2 cellular contexts compared by ENCODE assay signal in the genomic region with DNA sequence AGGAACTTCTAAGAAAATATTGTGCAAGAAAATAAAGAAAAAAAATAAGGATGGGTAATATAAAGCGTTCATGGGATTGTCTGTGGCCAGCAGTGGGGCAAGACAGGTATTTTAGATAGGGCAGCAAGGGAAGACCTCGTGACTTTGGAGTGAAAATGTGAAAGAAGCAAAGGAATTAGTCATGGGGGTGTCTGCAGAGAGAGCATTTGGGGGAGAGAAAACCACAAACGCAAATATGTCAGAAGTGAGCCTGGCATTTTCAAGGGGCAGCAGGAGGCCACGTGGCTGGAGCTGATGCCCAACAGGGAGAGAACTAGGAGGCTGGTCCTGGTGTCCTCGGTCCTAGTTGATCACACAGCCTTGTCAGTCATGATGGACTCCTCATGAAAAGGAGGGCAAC.
A peak's percentile ranks its signal among the peaks of the same experiment; 100 is the strongest.
TF ChIP-seq lines count a peak whose summit lies in the region.

No MANE protein-coding gene starts in this region.

TF ChIP-seq in SK-N-SH, 30 proteins besides CTCF, POLR2A, EP300 and RAD21 (continued from another document):
- peak; percentile 35; the same call in 1 of the 2 replicates for TF ChIP-seq TCF12 (IDR thresholded peaks at IDR 0.05)

TF ChIP-seq in SK-N-SH treated with all-trans-retinoic acid at 6 μM for 48 hours, 23 proteins besides CTCF, POLR2A, EP300 and RAD21:
- no peak for TF ChIP-seq BACH2 (CRISPR knock-in tag; IDR thresholded peaks at IDR 0.05; ENCODE audit: borderline replicate concordance)
- TF ChIP-seq OSR1 (CRISPR knock-in tag; IDR thresholded peaks at IDR 0.05): no peak
- no peak for TF ChIP-seq PPARA (CRISPR knock-in tag; IDR thresholded peaks at IDR 0.05; ENCODE audit: borderline replicate concordance)
- TF ChIP-seq ZNF8 (CRISPR knock-in tag; IDR thresholded peaks at IDR 0.05): no peak
- TF ChIP-seq, protein P1, sequence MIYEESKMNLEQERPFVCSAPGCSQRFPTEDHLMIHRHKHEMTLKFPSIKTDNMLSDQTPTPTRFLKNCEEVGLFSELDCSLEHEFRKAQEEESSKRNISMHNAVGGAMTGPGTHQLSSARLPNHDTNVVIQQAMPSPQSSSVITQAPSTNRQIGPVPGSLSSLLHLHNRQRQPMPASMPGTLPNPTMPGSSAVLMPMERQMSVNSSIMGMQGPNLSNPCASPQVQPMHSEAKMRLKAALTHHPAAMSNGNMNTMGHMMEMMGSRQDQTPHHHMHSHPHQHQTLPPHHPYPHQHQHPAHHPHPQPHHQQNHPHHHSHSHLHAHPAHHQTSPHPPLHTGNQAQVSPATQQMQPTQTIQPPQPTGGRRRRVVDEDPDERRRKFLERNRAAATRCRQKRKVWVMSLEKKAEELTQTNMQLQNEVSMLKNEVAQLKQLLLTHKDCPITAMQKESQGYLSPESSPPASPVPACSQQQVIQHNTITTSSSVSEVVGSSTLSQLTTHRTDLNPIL (CRISPR knock-in tag; IDR thresholded peaks at IDR 0.05; ENCODE audit: low read depth): no peak
- no peak for TF ChIP-seq ZC3H10 (CRISPR knock-in tag; IDR thresholded peaks at IDR 0.05)
- no peak for TF ChIP-seq ESRRG (CRISPR knock-in tag; IDR thresholded peaks at IDR 0.05)
- TF ChIP-seq GLIS3 (CRISPR knock-in tag; IDR thresholded peaks at IDR 0.05): no peak
- TF ChIP-seq ZNF70 (CRISPR knock-in tag; IDR thresholded peaks at IDR 0.05): no peak
- TF ChIP-seq ZNF565 (CRISPR knock-in tag; conservative IDR thresholded peaks at IDR 0.05; ENCODE audit: low read depth): no peak
- TF ChIP-seq, protein P2, sequence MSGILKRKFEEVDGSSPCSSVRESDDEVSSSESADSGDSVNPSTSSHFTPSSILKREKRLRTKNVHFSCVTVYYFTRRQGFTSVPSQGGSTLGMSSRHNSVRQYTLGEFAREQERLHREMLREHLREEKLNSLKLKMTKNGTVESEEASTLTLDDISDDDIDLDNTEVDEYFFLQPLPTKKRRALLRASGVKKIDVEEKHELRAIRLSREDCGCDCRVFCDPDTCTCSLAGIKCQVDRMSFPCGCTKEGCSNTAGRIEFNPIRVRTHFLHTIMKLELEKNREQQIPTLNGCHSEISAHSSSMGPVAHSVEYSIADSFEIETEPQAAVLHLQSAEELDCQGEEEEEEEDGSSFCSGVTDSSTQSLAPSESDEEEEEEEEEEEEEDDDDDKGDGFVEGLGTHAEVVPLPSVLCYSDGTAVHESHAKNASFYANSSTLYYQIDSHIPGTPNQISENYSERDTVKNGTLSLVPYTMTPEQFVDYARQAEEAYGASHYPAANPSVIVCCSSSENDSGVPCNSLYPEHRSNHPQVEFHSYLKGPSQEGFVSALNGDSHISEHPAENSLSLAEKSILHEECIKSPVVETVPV (CRISPR knock-in tag; IDR thresholded peaks at IDR 0.05): no peak
- TF ChIP-seq, protein P3, sequence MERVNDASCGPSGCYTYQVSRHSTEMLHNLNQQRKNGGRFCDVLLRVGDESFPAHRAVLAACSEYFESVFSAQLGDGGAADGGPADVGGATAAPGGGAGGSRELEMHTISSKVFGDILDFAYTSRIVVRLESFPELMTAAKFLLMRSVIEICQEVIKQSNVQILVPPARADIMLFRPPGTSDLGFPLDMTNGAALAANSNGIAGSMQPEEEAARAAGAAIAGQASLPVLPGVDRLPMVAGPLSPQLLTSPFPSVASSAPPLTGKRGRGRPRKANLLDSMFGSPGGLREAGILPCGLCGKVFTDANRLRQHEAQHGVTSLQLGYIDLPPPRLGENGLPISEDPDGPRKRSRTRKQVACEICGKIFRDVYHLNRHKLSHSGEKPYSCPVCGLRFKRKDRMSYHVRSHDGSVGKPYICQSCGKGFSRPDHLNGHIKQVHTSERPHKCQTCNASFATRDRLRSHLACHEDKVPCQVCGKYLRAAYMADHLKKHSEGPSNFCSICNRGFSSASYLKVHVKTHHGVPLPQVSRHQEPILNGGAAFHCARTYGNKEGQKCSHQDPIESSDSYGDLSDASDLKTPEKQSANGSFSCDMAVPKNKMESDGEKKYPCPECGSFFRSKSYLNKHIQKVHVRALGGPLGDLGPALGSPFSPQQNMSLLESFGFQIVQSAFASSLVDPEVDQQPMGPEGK (CRISPR knock-in tag; IDR thresholded peaks at IDR 0.05; ENCODE audit: borderline replicate concordance): no peak
- TF ChIP-seq ARNTL (CRISPR knock-in tag; IDR thresholded peaks at IDR 0.05; ENCODE audit: borderline replicate concordance, low read depth): no peak
- TF ChIP-seq, protein P4, sequence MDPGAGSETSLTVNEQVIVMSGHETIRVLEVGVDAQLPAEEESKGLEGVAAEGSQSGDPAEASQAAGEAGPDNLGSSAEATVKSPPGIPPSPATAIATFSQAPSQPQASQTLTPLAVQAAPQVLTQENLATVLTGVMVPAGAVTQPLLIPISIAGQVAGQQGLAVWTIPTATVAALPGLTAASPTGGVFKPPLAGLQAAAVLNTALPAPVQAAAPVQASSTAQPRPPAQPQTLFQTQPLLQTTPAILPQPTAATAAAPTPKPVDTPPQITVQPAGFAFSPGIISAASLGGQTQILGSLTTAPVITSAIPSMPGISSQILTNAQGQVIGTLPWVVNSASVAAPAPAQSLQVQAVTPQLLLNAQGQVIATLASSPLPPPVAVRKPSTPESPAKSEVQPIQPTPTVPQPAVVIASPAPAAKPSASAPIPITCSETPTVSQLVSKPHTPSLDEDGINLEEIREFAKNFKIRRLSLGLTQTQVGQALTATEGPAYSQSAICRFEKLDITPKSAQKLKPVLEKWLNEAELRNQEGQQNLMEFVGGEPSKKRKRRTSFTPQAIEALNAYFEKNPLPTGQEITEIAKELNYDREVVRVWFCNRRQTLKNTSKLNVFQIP (CRISPR knock-in tag; IDR thresholded peaks at IDR 0.05; ENCODE audit: borderline replicate concordance, low read depth): no peak
- TF ChIP-seq ISL1 (CRISPR knock-in tag; IDR thresholded peaks at IDR 0.05): no peak
- TF ChIP-seq SNAI2 (CRISPR knock-in tag; IDR thresholded peaks at IDR 0.05): no peak
